Comparison of ENCODE assay signal across 8 cellular contexts in the genomic region with DNA sequence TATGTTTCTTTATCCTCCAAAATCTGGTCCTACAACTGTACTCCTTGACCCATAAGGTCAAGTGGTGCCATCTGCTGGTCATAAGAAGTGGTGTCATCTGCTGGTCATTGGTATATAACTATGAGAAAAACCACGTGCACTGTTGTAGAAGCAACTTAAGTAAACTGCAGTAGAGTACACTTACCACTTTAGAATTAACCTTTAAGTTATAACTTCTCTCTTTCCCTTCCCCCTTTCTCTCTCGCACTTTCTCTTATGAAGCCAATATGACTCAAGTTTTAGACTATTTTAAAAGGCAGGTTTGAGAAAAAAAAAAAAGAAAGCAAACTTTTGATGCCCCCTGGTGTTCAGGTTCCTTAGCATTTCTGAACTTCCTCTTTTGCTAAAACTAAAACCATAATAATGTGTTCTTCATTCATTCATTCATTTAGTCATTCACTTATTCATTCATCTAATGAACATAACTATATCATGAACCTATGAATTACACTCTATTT. TPM values are rescaled to one million over a fixed set of nuclear protein-coding genes. Genes with fewer than 3 reads are reported as not detected.
DNase-seq lines count a peak whose midpoint lies in the region; ATAC-seq and TF ChIP-seq lines count a peak whose summit lies in the region.

No MANE protein-coding gene starts in this region.

- peak; percentile 68 for TF ChIP-seq CTCF in Calu3 (IDR thresholded peaks at IDR 0.05; ENCODE audit: unreplicated experiment)
- peak; percentile 84 to 97 (median 87) for TF ChIP-seq CTCF in nephron (IDR thresholded peaks at IDR 0.05; ENCODE audit: unreplicated experiment in 3 of 3)

- H3K36me3 Mint-ChIP-seq in Calu3 (ENCODE audit: insufficient read depth, unreplicated experiment) (no peaks in the 10 kb centered on the region), nephron (ENCODE audit: low read depth) (no peaks in the 10 kb centered on the region)
- no peaks in the 10 kb centered on the region for H3K36me3 Mint-ChIP-seq in activated CD8-positive, alpha-beta T cell treated with anti-CD3 and anti-CD28 coated beads, Interleukin-2, amount 10 ng/mL, durations not matched to agents 7 days and 5 days (ENCODE audit: low read depth)

- H3K4me1 Mint-ChIP-seq in Calu3 (ENCODE audit: low read depth, unreplicated experiment) (peaks cover 32% of the 10 kb centered on the region), nephron (no peaks in the 10 kb centered on the region)
- H3K4me1 Mint-ChIP-seq in activated CD8-positive, alpha-beta T cell treated with anti-CD3 and anti-CD28 coated beads, Interleukin-2, amount 10 ng/mL, durations not matched to agents 7 days and 5 days (ENCODE audit: low read depth) = peaks cover 6% of the 10 kb centered on the region

- no TSS peak for BruUV-seq in Calu3 (replicated peaks; lab: Mats Ljungman, UMichigan)

- ATAC-seq in GM19372 (IDR thresholded peaks at IDR 0.05; ENCODE audit: low read depth, unreplicated experiment) = peak; percentile 99
- ATAC-seq in HG03432 (IDR thresholded peaks at IDR 0.05; ENCODE audit: unreplicated experiment) = peak; percentile 98
- peak; percentile 97 for ATAC-seq in activated CD8-positive, alpha-beta T cell treated with anti-CD3 and anti-CD28 coated beads, Interleukin-2, amount 10 ng/mL, durations not matched to agents 7 days and 5 days

- peak overlapping the region; percentile 47 for H3K4me3 Mint-ChIP-seq in Calu3 (ENCODE audit: low read depth, unreplicated experiment)
- H3K4me3 Mint-ChIP-seq in activated CD8-positive, alpha-beta T cell treated with anti-CD3 and anti-CD28 coated beads, Interleukin-2, amount 10 ng/mL, durations not matched to agents 7 days and 5 days = peak overlapping the region; percentile 69
- H3K4me3 Mint-ChIP-seq in nephron = peak overlapping the region in 2 of 3 experiments; percentile 26 to 51

- POLR2A ChIA-PET in activated CD8-positive, alpha-beta T cell treated with anti-CD3 and anti-CD28 coated beads, Interleukin-2, amount 10 ng/mL, durations not matched to agents 7 days and 5 days (lab: Charles Lee) = no interaction called here

- H3K9me3 Mint-ChIP-seq in Calu3 (ENCODE audit: low read depth, unreplicated experiment) = no peaks in the 10 kb centered on the region
- no peaks in the 10 kb centered on the region for H3K9me3 Mint-ChIP-seq in activated CD8-positive, alpha-beta T cell treated with anti-CD3 and anti-CD28 coated beads, Interleukin-2, amount 10 ng/mL, durations not matched to agents 7 days and 5 days (ENCODE audit: insufficient read depth)
- no peaks in the 10 kb centered on the region for H3K9me3 Mint-ChIP-seq in nephron

- H3K27ac Mint-ChIP-seq in Calu3 (ENCODE audit: unreplicated experiment) (peak overlapping the region; percentile 60), nephron (no peak overlapping the region)
- H3K27ac Mint-ChIP-seq in activated CD8-positive, alpha-beta T cell treated with anti-CD3 and anti-CD28 coated beads, Interleukin-2, amount 10 ng/mL, durations not matched to agents 7 days and 5 days = no peak overlapping the region

- intact Hi-C loops in Calu3 (cut with micrococcal nuclease; ENCODE audit: unreplicated experiment) = loop anchor here (1.0 to 5.0 kb wide), 10 partner anchors 80 to 552 kb away; no protein-coding TSS in a partner anchor

- H3K27me3 Mint-ChIP-seq in Calu3 (ENCODE audit: unreplicated experiment) = no peaks in the 10 kb centered on the region
- H3K27me3 Mint-ChIP-seq in activated CD8-positive, alpha-beta T cell treated with anti-CD3 and anti-CD28 coated beads, Interleukin-2, amount 10 ng/mL, durations not matched to agents 7 days and 5 days (ENCODE audit: low read depth) = peaks cover 25% of the 10 kb centered on the region
- H3K27me3 Mint-ChIP-seq in nephron (ENCODE audit: low read depth) = peaks cover 20% of the 10 kb centered on the region

- DNase-seq in Calu3 (no peak), NCI-H446 treated with DMSO at 0.1 percent for 48 hours (lab: John Stamatoyannopoulos, UW) (peak; percentile 81), fibroblast of gingiva (ENCODE audit: low read depth) (peak; percentile 88), mesenteric fat pad (ENCODE audit: low spot score) (no peak)
- peak; percentile 71 for DNase-seq in activated CD8-positive, alpha-beta T cell treated with anti-CD3 and anti-CD28 coated beads, Interleukin-2, amount 10 ng/mL, durations not matched to agents 7 days and 5 days

- CTCF ChIA-PET in Calu3 (lab: Charles Lee) = interaction anchor here (1.1 to 1.6 kb wide), 3 partner anchors 105 to 355 kb away, joined by 3 read pairs; no protein-coding TSS in a partner anchor
- CTCF ChIA-PET in activated CD8-positive, alpha-beta T cell treated with anti-CD3 and anti-CD28 coated beads, Interleukin-2, amount 10 ng/mL, durations not matched to agents 7 days and 5 days (lab: Charles Lee) = interaction anchor here (0.7 to 2.8 kb wide), 14 partner anchors 10 to 463 kb away, joined by 3 to 40 read pairs (median 8); no protein-coding TSS in a partner anchor

RNA-seq across cellular contexts. Expression of gene MTAP, which starts 12.8 kb away (rescaled TPM):
- total RNA-seq in Calu3 (2022) = 139 and 177 TPM in 2 replicates
- 10 to 100 TPM; 62.5 to 68.2 TPM for total RNA-seq in activated CD8-positive, alpha-beta T cell treated with anti-CD3 and anti-CD28 coated beads, Interleukin-2, amount 10 ng/mL, durations not matched to agents 7 days and 5 days
- total RNA-seq in mesenteric fat pad = 38.8 TPM

Comparison
In these comparisons a context has a peak if more than half of its experiments do, and no peak if none do; other contexts are left out.
1. DNase-seq: peak in NCI-H446 treated with DMSO at 0.1 percent for 48 hours (single experiment), activated CD8-positive, alpha-beta T cell treated with anti-CD3 and anti-CD28 coated beads, Interleukin-2, amount 10 ng/mL, durations not matched to agents 7 days and 5 days (single experiment) and fibroblast of gingiva (single experiment); none in Calu3 (single experiment) and mesenteric fat pad (single experiment).
2. Peak in every context shown above with its lines, with median percentiles within 50 percentile points of each other: H3K4me3 Mint-ChIP-seq and ATAC-seq.